8 cellular contexts compared by ENCODE assay signal in the genomic region with DNA sequence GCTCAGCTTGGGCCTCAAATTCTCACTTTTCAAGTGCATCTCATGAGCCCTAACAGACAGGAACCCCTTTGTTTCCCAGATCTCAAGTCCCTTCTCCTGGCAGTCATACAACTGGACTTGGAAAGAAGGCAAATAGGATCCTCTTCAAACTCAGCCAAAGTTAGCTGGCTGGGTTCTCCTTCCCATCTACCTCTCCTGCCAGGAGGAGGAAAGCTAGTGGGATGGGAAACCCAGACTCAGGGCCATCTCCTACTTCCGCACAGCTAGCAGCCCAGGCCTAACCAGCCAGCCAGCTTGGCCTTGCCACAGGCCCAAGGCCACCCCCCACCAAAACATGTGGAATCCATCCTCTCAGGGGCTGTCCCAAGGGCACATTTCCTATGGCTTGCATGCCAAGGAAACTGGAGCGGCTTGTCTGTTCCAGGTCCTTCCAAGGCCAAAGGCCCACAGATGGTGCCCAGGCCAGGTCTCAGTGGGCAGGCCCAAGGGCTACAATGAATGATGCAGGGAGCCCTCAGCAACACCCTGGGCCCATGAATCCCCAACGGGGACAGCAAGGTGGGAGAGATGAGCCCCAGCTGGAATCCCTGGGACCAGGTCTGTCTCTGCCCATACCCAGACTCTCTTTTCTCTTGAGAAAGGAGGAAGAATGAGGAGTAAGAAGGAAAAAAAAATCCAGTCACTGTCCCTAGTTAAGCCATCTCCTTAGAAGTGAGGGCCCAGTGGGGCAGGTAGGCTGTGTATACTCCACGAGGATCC. TPM values are rescaled to one million over a fixed set of nuclear protein-coding genes. Genes with fewer than 3 reads are reported as not detected.
A peak's percentile ranks its signal among the peaks of the same experiment; 100 is the strongest.
DNase-seq lines count a peak whose midpoint lies in the region; ATAC-seq and TF ChIP-seq lines count a peak whose summit lies in the region.

No MANE protein-coding gene starts in this region.

- H3K27me3 ChIP-seq in gastroesophageal sphincter (no peaks in the 10 kb centered on the region), sigmoid colon (no peaks in the 10 kb centered on the region)

- H3K9me3 ChIP-seq in gastroesophageal sphincter (no peaks in the 10 kb centered on the region), sigmoid colon (no peaks in the 10 kb centered on the region)

- TF ChIP-seq CTCF in GM12865 (IDR thresholded peaks at IDR 0.05; ENCODE audit: insufficient read depth, low read depth, low read length, missing control alignments) (no peak), WI38 (IDR thresholded peaks at IDR 0.05; ENCODE audit: low read depth, low read length) (no peak), gastroesophageal sphincter (IDR thresholded peaks at IDR 0.05) (no peak), sigmoid colon (IDR thresholded peaks at IDR 0.05) (no peak), GM10248 (IDR thresholded peaks at IDR 0.05; ENCODE audit: control extremely low read depth, extremely low read depth, low read depth, missing control alignments) (no peak)

- CTCF ChIA-PET in GM10248 (lab: Yijun Ruan, JAX), result interaction anchor here (1.2 to 3.2 kb wide), 5 partner anchors 8 to 14 kb away, joined by 3 to 15 read pairs (median 6); no protein-coding TSS in a partner anchor

- 40 to 42% methylated on average over 1 to 2 of the region's 4 CpGs for WGBS in gastroesophageal sphincter (ENCODE audit: low coverage in 1 of 2), 2 donors
- 62 to 66% methylated on average over 4 of the region's 4 CpGs for WGBS in sigmoid colon, 2 donors

- peaks cover 0 to 21% of the 10 kb centered on the region in 2 donors for H3K36me3 ChIP-seq in gastroesophageal sphincter
- peaks cover 0 to 17% (median 12%) of the 10 kb centered on the region in 4 donors for H3K36me3 ChIP-seq in sigmoid colon

- intact Hi-C loops in sigmoid colon (cut with DNase I), result no loop called here

- H3K4me3 ChIP-seq in GM12865 (ENCODE audit: low read depth, low read length), result peak overlapping the region; percentile 78
- H3K4me3 ChIP-seq in WI38 (ENCODE audit: low read depth, low read length), result peak overlapping the region; percentile 87
- H3K4me3 ChIP-seq in gastroesophageal sphincter, result peak overlapping the region; percentile 89 to 98
- peak overlapping the region; percentile 71 to 95 (median 91) for H3K4me3 ChIP-seq in sigmoid colon

- POLR2A ChIA-PET in GM10248 (lab: Yijun Ruan, JAX), result interaction anchor here (1.6 kb wide), 2 partner anchors 11 to 16 kb away, joined by 3 to 6 read pairs; no protein-coding TSS in a partner anchor

- H3K4me1 ChIP-seq in gastroesophageal sphincter (peaks cover 2 to 72% (median 38%) of the 10 kb centered on the region in 3 donors), sigmoid colon (peaks cover 3 to 71% (median 64%) of the 10 kb centered on the region in 4 donors)

- DNase-seq in GM12865 (ENCODE audit: low read depth) (no peak), sigmoid colon (no peak), GM10248 (ENCODE audit: extremely low spot score) (no peak), NCI-H510A treated with DMSO at 0.1 percent for 48 hours (lab: John Stamatoyannopoulos, UW) (no peak)
- DNase-seq in stimulated activated CD4-positive, alpha-beta T cell treated with anti-CD3 and anti-CD28 coated beads, Interleukin-2, amount 100 ng/mL, for 24 hours, result no peak
- no peak for DNase-seq in activated CD4-positive, alpha-beta T cell treated with anti-CD3 and anti-CD28 coated beads for 1 hour

- ATAC-seq in gastroesophageal sphincter, result no peak

- H3K27ac ChIP-seq in gastroesophageal sphincter (peak overlapping the region; percentile 91 to 98 (median 97)), sigmoid colon (peak overlapping the region; percentile 93 to 99 (median 96))

- TF ChIP-seq EP300 in gastroesophageal sphincter (IDR thresholded peaks at IDR 0.05) (no peak), sigmoid colon (IDR thresholded peaks at IDR 0.05) (no peak)

- TF ChIP-seq POLR2A in gastroesophageal sphincter (IDR thresholded peaks at IDR 0.05) (no peak), sigmoid colon (IDR thresholded peaks at IDR 0.05) (no peak)

RNA-seq across cellular contexts. Expression of gene SMARCD2, which starts 1.7 kb away (rescaled TPM):
- total RNA-seq in gastroesophageal sphincter, result 100 to 1,000 TPM; 103 to 160 (median 141) TPM
- 100 to 1,000 TPM in 2 of 4 donors, 10 to 100 TPM in 2; 79.7 to 122 (median 105) TPM for total RNA-seq in sigmoid colon
- polyA plus RNA-seq in sigmoid colon, result 10 to 100 TPM; 44.4 to 95.9 (median 50.6) TPM

RNA-seq across cellular contexts. Expression of gene FTSJ3, which starts 13.3 kb away (rescaled TPM):
- total RNA-seq in gastroesophageal sphincter, result 10 to 100 TPM; 36.3 to 53.2 (median 51.7) TPM
- 10 to 100 TPM; 31.0 to 65.8 (median 47.6) TPM for total RNA-seq in sigmoid colon
- polyA plus RNA-seq in sigmoid colon, result 10 to 100 TPM in 2 of 3 donors, 1 to 10 TPM in 1; 7.9 to 30.7 (median 10.2) TPM

RNA-seq across cellular contexts. Expression of gene PSMC5, which starts 13.5 kb away (rescaled TPM):
- 100 to 1,000 TPM in 2 of 4 donors, 10 to 100 TPM in 2; 79.5 to 110 (median 95.7) TPM for total RNA-seq in gastroesophageal sphincter
- 100 to 1,000 TPM in 3 of 4 donors, 10 to 100 TPM in 1; 94.2 to 161 (median 113) TPM for total RNA-seq in sigmoid colon
- 100 to 1,000 TPM in 2 of 3 donors, 10 to 100 TPM in 1; 95.7 to 157 (median 130) TPM for polyA plus RNA-seq in sigmoid colon

RNA-seq across cellular contexts. Expression of gene CSH2, which starts 32.7 kb away (rescaled TPM):
- under 1 TPM in 1 of 4 donors, not detected in 3; 0.23 TPM for total RNA-seq in gastroesophageal sphincter
- not detected for total RNA-seq in sigmoid colon
- not detected for polyA plus RNA-seq in sigmoid colon

RNA-seq across cellular contexts. Expression of gene GH2, which starts 41.0 kb away (rescaled TPM):
- not detected for total RNA-seq in gastroesophageal sphincter
- total RNA-seq in sigmoid colon, result not detected
- not detected for polyA plus RNA-seq in sigmoid colon
